Comparison of ENCODE assay signal across 28 cellular contexts in the genomic region with DNA sequence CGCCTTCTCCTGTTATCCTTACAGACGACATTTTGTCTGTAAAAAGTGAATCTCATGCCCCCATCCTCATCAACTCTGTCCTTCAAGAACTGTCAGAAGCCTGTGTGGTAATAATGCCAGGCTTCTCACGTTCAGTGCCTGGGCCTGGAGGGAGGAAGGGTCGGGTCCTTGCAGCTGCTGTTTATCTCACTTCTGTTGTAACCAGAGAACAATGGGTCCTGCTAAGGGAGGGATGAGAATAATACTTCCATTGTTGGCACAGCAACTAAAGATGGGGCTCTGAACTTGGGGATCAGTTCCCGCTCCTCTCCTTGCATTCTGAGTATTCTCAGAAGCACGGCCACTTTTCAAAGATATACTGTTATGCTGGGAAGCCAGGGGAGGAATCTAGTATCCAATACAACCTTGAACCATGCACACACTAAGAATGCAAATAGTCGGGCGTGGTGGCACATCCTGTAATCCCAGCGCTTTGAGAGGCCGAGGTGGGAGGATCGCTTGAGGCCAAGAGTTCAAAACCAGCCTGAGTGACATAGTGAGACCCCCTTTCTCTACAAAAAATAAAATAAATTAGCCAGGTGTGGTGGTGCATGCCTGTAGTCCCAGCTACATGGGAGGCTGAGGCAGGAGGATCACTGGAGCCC. TPM values are rescaled to one million over a fixed set of nuclear protein-coding genes. Genes with fewer than 3 reads are reported as not detected.
DNase-seq lines count a peak whose midpoint lies in the region; TF ChIP-seq lines count a peak whose summit lies in the region.
"Had no signal": no experiment of that assay in that cellular context is flagged by ENCODE, and none has a peak within 500 bp of the region (broad histone marks: within the 10 kb centered on the region; RNA-seq: fewer than 3 reads in every experiment).

No MANE protein-coding gene starts in this region.

- peak overlapping the region; percentile 98 for H3K27ac ChIP-seq in caudate nucleus (ENCODE audit: low read depth, low read length)
- H3K27ac ChIP-seq in layer of hippocampus (ENCODE audit: low read depth, low read length) = peak overlapping the region; percentile 96
- no peak overlapping the region for H3K27ac ChIP-seq in A673 (ENCODE audit: low read depth, low read length, poor library complexity, severe bottlenecking)
- H3K27ac ChIP-seq: body of pancreas, epithelial cell of prostate, heart left ventricle, right atrium auricular region, SK-N-MC, spleen, upper lobe of right lung had no signal

- no peaks in the 10 kb centered on the region for H3K4me1 ChIP-seq in A673 (ENCODE audit: insufficient read depth, low read length, poor library complexity, severe bottlenecking)
- H3K4me1 ChIP-seq: body of pancreas, right atrium auricular region, upper lobe of right lung had no signal

- peaks cover 9% of the 10 kb centered on the region for H3K9me3 ChIP-seq in A673 (ENCODE audit: low read depth, low read length, poor library complexity, severe bottlenecking)

- BruUV-seq in A673 (replicated peaks; lab: Mats Ljungman, UMichigan) = no TSS peak

- no peak overlapping the region for H3K4me3 ChIP-seq in A673 (ENCODE audit: low read depth, low read length, poor library complexity, severe bottlenecking)
- H3K4me3 ChIP-seq: body of pancreas, heart left ventricle, right atrium auricular region, SK-N-MC, spleen, upper lobe of right lung had no signal

- H3K36me3 ChIP-seq in A673 (ENCODE audit: insufficient read depth, low read length, poor library complexity, severe bottlenecking) = no peaks in the 10 kb centered on the region
- H3K36me3 ChIP-seq: heart left ventricle, right atrium auricular region, spleen, upper lobe of right lung had no signal

- CTCF ChIA-PET in HEK293T (lab: Yijun Ruan, JAX) = no interaction called here
- CTCF ChIA-PET in A673 (lab: Charles Lee) = no interaction called here

- intact Hi-C loops in A673 (cut with micrococcal nuclease; ENCODE audit: unreplicated experiment) = no loop called here

- POLR2A ChIA-PET in HEK293T (lab: Yijun Ruan, JAX) = no interaction called here
- POLR2A ChIA-PET in A673 (lab: Charles Lee; ENCODE audit: low non-redundant PET) = no interaction called here

- DNase-seq in C1 segment of cervical spinal cord (lab: John Stamatoyannopoulos, UW) (peak in 10 of 14 donors; percentile 11 to 66 (median 52)), caudate nucleus (lab: John Stamatoyannopoulos, UW) (peak in 57 of 61 donors; percentile 10 to 90 (median 65)), occipital lobe (lab: John Stamatoyannopoulos, UW) (peak; percentile 55), HEK293T (ENCODE audit: extremely low spot score) (no peak), A673 (ENCODE audit: low spot score) (no peak), GF-D8 (lab: John Stamatoyannopoulos, UW) (no peak)
- no peak for DNase-seq in stimulated activated CD4-positive, alpha-beta T cell treated with anti-CD3 and anti-CD28 coated beads, Interleukin-12 subunit alpha, Interleukin-12 subunit beta, amount 100 ng/mL, for 4 hours
- DNase-seq: ACHN; activated CD4-positive, alpha-beta T cell treated with anti-CD3 and anti-CD28 coated beads for 36 hours; activated naive CD8-positive, alpha-beta T cell treated with anti-CD3 and anti-CD28 coated beads, Interleukin-2, amount 50 U/mL, for 24 hours; activated T-cell treated with anti-CD3 and anti-CD28 coated beads, Interleukin-2, amount 50 U/mL, for 1 hour; body of pancreas; effector CD4-positive, alpha-beta T cell; heart left ventricle; IMR-90; left cardiac atrium; mesenchymal stem cell; naive thymus-derived CD8-positive, alpha-beta T cell; NCI-H1930; NCI-H446 treated with DMSO at 0.1 percent for 48 hours; spleen; stimulated activated CD4-positive, alpha-beta T cell treated with anti-CD3 and anti-CD28 coated beads, Interleukin-2, amount 100 ng/mL, for 48 hours; upper lobe of right lung had no signal

- no peak for TF ChIP-seq CTCF in A673 (conservative IDR thresholded peaks at IDR 0.05; ENCODE audit: low read depth, low read length)

- H3K27me3 ChIP-seq in layer of hippocampus (ENCODE audit: control insufficient read depth, insufficient read depth, low read length) = no peaks in the 10 kb centered on the region
- H3K27me3 ChIP-seq in A673 (replicated peaks; ENCODE audit: insufficient read depth, low read depth, low read length, poor library complexity) = no peaks in the 10 kb centered on the region
- H3K27me3 ChIP-seq: body of pancreas, heart left ventricle, right atrium auricular region, spleen, upper lobe of right lung had no signal

TF ChIP-seq in HEK293T, 16 proteins besides CTCF, POLR2A, EP300 and RAD21:
- TF ChIP-seq CTBP1 (IDR thresholded peaks at IDR 0.05; ENCODE audit: borderline replicate concordance) (no peak), ARNT (IDR thresholded peaks at IDR 0.05) (no peak), ELF4 (IDR thresholded peaks at IDR 0.05) (no peak), FOXK2 (IDR thresholded peaks at IDR 0.05) (no peak), L3MBTL2 (conservative IDR thresholded peaks at IDR 0.05) (no peak), NFRKB (IDR thresholded peaks at IDR 0.05) (no peak), HDGF (IDR thresholded peaks at IDR 0.05; ENCODE audit: borderline replicate concordance) (no peak), BHLHE40 (IDR thresholded peaks at IDR 0.05; ENCODE audit: borderline replicate concordance) (no peak), ZNF384 (IDR thresholded peaks at IDR 0.05) (no peak), LEF1 (IDR thresholded peaks at IDR 0.05; ENCODE audit: borderline replicate concordance) (no peak), FOXM1 (IDR thresholded peaks at IDR 0.05; ENCODE audit: borderline replicate concordance) (no peak), TARDBP (IDR thresholded peaks at IDR 0.05) (no peak), FOXA1 (IDR thresholded peaks at IDR 0.05) (no peak)
- TF ChIP-seq, protein P1, sequence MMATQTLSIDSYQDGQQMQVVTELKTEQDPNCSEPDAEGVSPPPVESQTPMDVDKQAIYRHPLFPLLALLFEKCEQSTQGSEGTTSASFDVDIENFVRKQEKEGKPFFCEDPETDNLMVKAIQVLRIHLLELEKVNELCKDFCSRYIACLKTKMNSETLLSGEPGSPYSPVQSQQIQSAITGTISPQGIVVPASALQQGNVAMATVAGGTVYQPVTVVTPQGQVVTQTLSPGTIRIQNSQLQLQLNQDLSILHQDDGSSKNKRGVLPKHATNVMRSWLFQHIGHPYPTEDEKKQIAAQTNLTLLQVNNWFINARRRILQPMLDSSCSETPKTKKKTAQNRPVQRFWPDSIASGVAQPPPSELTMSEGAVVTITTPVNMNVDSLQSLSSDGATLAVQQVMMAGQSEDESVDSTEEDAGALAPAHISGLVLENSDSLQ (IDR thresholded peaks at IDR 0.05) = no peak

RNA-seq across cellular contexts. Expression of a gene that starts 38.8 kb away (rescaled TPM):
- total RNA-seq in occipital lobe = 0.31 TPM
- total RNA-seq in A673 (2021) = 0.42 TPM in 1 of 2 replicates, not detected in the other
- total RNA-seq: H4, IMR-90 had no signal

RNA-seq across cellular contexts. Expression of a gene that starts 50.4 kb away (rescaled TPM):
- total RNA-seq in occipital lobe (84.2 TPM), A673 (2021) (155 and 161 TPM in 2 replicates)

Comparison
In these comparisons a context has a peak if more than half of its experiments do, and no peak if none do; other contexts are left out.
1. DNase-seq: peak in C1 segment of cervical spinal cord (10 of 14), caudate nucleus (57 of 61) and occipital lobe (single experiment); none in HEK293T (single experiment), A673 (single experiment), stimulated activated CD4-positive, alpha-beta T cell treated with anti-CD3 and anti-CD28 coated beads, Interleukin-12 subunit alpha, Interleukin-12 subunit beta, amount 100 ng/mL, for 4 hours (single experiment) and GF-D8 (single experiment).